ENCODE assay signal across 8 cellular contexts in the genomic region with DNA sequence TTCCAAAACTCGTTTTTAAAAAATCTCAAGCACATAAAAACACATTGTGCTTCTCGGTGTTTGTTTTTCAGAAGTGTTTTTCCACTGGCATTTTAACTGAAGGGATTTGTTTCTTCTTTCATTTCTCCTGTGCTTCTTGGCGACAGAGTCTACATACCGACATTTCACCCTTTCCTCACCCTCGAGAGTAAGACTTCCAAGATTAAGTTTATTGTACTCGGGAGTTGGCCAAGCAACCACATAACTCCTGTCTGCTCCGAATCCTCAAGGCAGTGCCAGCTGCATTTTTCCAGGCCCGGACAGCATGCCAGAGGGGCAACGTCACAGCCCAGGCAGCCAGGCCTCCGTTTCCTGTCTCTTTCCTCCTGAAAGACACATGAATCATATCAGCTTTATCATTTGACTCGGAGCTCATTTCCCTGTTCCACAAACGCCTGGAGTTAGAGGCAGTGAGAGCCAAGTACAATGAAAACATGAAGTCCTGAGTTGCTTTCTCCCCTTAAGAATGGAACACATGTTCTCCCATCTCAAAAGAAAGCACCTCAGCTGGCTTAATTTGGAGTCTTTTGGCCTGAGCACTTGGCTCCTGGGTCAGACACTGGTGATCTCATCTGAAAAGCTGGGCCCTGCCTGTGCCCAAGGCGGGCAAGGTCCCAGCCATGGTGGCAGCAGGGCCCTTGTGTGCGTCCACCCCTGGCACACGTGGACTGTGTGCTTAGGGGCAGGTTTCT. TPM values are rescaled to one million over a fixed set of nuclear protein-coding genes. Genes with fewer than 3 reads are reported as not detected.
A peak's percentile ranks its signal among the peaks of the same experiment; 100 is the strongest.
DNase-seq lines count a peak whose midpoint lies in the region; ATAC-seq and TF ChIP-seq lines count a peak whose summit lies in the region.

No MANE protein-coding gene starts in this region.

- peak overlapping the region; percentile 100 for H2BK120ac ChIP-seq in trophoblast cell (ENCODE audit: insufficient read depth, low read length, poor library complexity)

- H2BK5ac ChIP-seq in trophoblast cell (ENCODE audit: low read depth, low read length, poor library complexity): peak overlapping the region; percentile 96

- peak overlapping the region; percentile 100 for H2BK12ac ChIP-seq in trophoblast cell (ENCODE audit: low read length)

- no peak for TF ChIP-seq EP300 in gastroesophageal sphincter (IDR thresholded peaks at IDR 0.05)

- H3K23ac ChIP-seq in trophoblast cell (ENCODE audit: low read length): no peak overlapping the region

- H3K4me1 Mint-ChIP-seq in T-helper 17 cell: no peaks in the 10 kb centered on the region
- no peaks in the 10 kb centered on the region for H3K4me1 Mint-ChIP-seq in activated T-helper 1 cell treated with anti-CD3 and anti-CD28 coated beads, Interleukin-12 subunit alpha, Interleukin-12 subunit beta, Interleukin-2, Interleukin-4 antibody, amounts not matched to agents 30 ng/mL and 10 ng/mL and 1 ng/mL, durations not matched to agents 14 hours and 24 hours and 36 hours (ENCODE audit: low read depth)

- H3K36me3 Mint-ChIP-seq in T-helper 17 cell (ENCODE audit: low read depth): no peaks in the 10 kb centered on the region
- H3K36me3 Mint-ChIP-seq in activated T-helper 1 cell treated with anti-CD3 and anti-CD28 coated beads, Interleukin-12 subunit alpha, Interleukin-12 subunit beta, Interleukin-2, Interleukin-4 antibody, amounts not matched to agents 30 ng/mL and 10 ng/mL and 1 ng/mL, durations not matched to agents 14 hours and 24 hours and 36 hours (ENCODE audit: low read depth): no peaks in the 10 kb centered on the region

- 6 to 9% methylated on average over 5 to 12 of the region's 15 CpGs for WGBS in gastroesophageal sphincter (ENCODE audit: low coverage in 1 of 2), 2 donors
- WGBS in trophoblast cell (ENCODE audit: extremely low coverage, insufficient coverage, insufficient read length): no CpG with 5 or more reads among the region's 15 CpGs

- TF ChIP-seq POLR2A in gastroesophageal sphincter (IDR thresholded peaks at IDR 0.05): no peak

- peak overlapping the region; percentile 85 for H4K12ac ChIP-seq in trophoblast cell (ENCODE audit: low read depth, low read length)

- H4K8ac ChIP-seq in trophoblast cell (ENCODE audit: low read depth, low read length): peak overlapping the region; percentile 96

- H3K27me3 ChIP-seq in gastroesophageal sphincter: no peaks in the 10 kb centered on the region
- no peaks in the 10 kb centered on the region for H3K27me3 ChIP-seq in trophoblast cell (ENCODE audit: insufficient read depth, low read length)

- peak overlapping the region; percentile 29 for H3K27ac Mint-ChIP-seq in T-helper 17 cell
- H3K27ac Mint-ChIP-seq in activated T-helper 1 cell treated with anti-CD3 and anti-CD28 coated beads, Interleukin-12 subunit alpha, Interleukin-12 subunit beta, Interleukin-2, Interleukin-4 antibody, amounts not matched to agents 30 ng/mL and 10 ng/mL and 1 ng/mL, durations not matched to agents 14 hours and 24 hours and 36 hours: no peak overlapping the region

- H3K9me3 ChIP-seq in T-helper 17 cell (ENCODE audit: control insufficient read depth, low read length, poor library complexity, severe bottlenecking) (no peaks in the 10 kb centered on the region), gastroesophageal sphincter (no peaks in the 10 kb centered on the region), trophoblast cell (ENCODE audit: insufficient read depth, low read depth, low read length) (no peaks in the 10 kb centered on the region)

- H3K4me3 ChIP-seq in gastroesophageal sphincter (peak overlapping the region in 1 of 2 donors; percentile 33), trophoblast cell (ENCODE audit: low read depth, low read length) (no peak overlapping the region)

- peaks cover 25% of the 10 kb centered on the region for H3K79me1 ChIP-seq in trophoblast cell (ENCODE audit: low read length)

- no peaks in the 10 kb centered on the region for H3K9me3 Mint-ChIP-seq in activated T-helper 1 cell treated with anti-CD3 and anti-CD28 coated beads, Interleukin-12 subunit alpha, Interleukin-12 subunit beta, Interleukin-2, Interleukin-4 antibody, amounts not matched to agents 30 ng/mL and 10 ng/mL and 1 ng/mL, durations not matched to agents 14 hours and 24 hours and 36 hours

- no peak for TF ChIP-seq CTCF in gastroesophageal sphincter (IDR thresholded peaks at IDR 0.05)

- H3K27me3 Mint-ChIP-seq in T-helper 17 cell: peaks cover 30% of the 10 kb centered on the region
- H3K27me3 Mint-ChIP-seq in activated T-helper 1 cell treated with anti-CD3 and anti-CD28 coated beads, Interleukin-12 subunit alpha, Interleukin-12 subunit beta, Interleukin-2, Interleukin-4 antibody, amounts not matched to agents 30 ng/mL and 10 ng/mL and 1 ng/mL, durations not matched to agents 14 hours and 24 hours and 36 hours (ENCODE audit: insufficient read depth): peaks cover 4% of the 10 kb centered on the region

- H3K14ac ChIP-seq in trophoblast cell (ENCODE audit: low read length): peak overlapping the region; percentile 99

- peak overlapping the region; percentile 89 for H2AFZ ChIP-seq in trophoblast cell (ENCODE audit: insufficient read depth, low read length, poor library complexity)

- peaks cover 3% of the 10 kb centered on the region for H3K79me2 ChIP-seq in trophoblast cell (ENCODE audit: control insufficient read depth, insufficient read depth, low read length, poor library complexity)

- H3K4me2 ChIP-seq in trophoblast cell (ENCODE audit: low read length): peak overlapping the region; percentile 27

- H3K27ac ChIP-seq in gastroesophageal sphincter: peak overlapping the region; percentile 87 to 98 (median 88)
- H3K27ac ChIP-seq in trophoblast cell (ENCODE audit: low read depth, low read length): peak overlapping the region; percentile 99

- H3K36me3 ChIP-seq in gastroesophageal sphincter: no peaks in the 10 kb centered on the region
- no peaks in the 10 kb centered on the region for H3K36me3 ChIP-seq in trophoblast cell (ENCODE audit: control insufficient read depth in 1 of 2, insufficient read depth in 2 of 2, low read length in 2 of 2)

- H4K91ac ChIP-seq in trophoblast cell (ENCODE audit: low read depth, low read length): peak overlapping the region; percentile 99

- peak overlapping the region; percentile 98 for H3K18ac ChIP-seq in trophoblast cell (ENCODE audit: low read length)

- intact Hi-C loops in activated T-helper 1 cell treated with anti-CD3 and anti-CD28 coated beads, Interleukin-12 subunit alpha, Interleukin-12 subunit beta, Interleukin-2, Interleukin-4 antibody, amounts not matched to agents 30 ng/mL and 10 ng/mL and 1 ng/mL, durations not matched to agents 14 hours and 24 hours and 36 hours (cut with micrococcal nuclease): no loop called here

- H3K4me1 ChIP-seq in gastroesophageal sphincter (peaks cover 11 to 50% (median 21%) of the 10 kb centered on the region in 3 donors), trophoblast cell (ENCODE audit: control insufficient read depth in 1 of 2, insufficient read depth in 2 of 2, low read length in 2 of 2) (peaks cover 28 to 36% of the 10 kb centered on the region in 2 experiments)

- H3K9ac ChIP-seq in trophoblast cell (ENCODE audit: low read length): no peak overlapping the region

- DNase-seq in C1 segment of cervical spinal cord (lab: John Stamatoyannopoulos, UW) (peak in 10 of 14 donors; percentile 23 to 80 (median 58)), T-helper 17 cell (no peak), trophoblast cell (peak; percentile 96 to 97), NCI-H187 treated with DMSO at 0.1 percent for 48 hours (lab: John Stamatoyannopoulos, UW) (no peak)
- no peak for DNase-seq in activated T-helper 1 cell treated with anti-CD3 and anti-CD28 coated beads, Interleukin-12 subunit alpha, Interleukin-12 subunit beta, Interleukin-2, Interleukin-4 antibody, amounts not matched to agents 30 ng/mL and 10 ng/mL and 1 ng/mL, durations not matched to agents 14 hours and 24 hours and 36 hours (ENCODE audit: low spot score)

- peak overlapping the region; percentile 99 for H3K4ac ChIP-seq in trophoblast cell (ENCODE audit: low read depth, low read length)

- ATAC-seq in T-helper 17 cell (no peak), gastroesophageal sphincter (peak; percentile 96), HG03097 (IDR thresholded peaks at IDR 0.05; ENCODE audit: low FRiP score, unreplicated experiment) (no peak), GM18519 (IDR thresholded peaks at IDR 0.05; ENCODE audit: low FRiP score, unreplicated experiment) (no peak)

- H2AK5ac ChIP-seq in trophoblast cell (ENCODE audit: low read length): peak overlapping the region; percentile 100

- no peak overlapping the region for H3K4me3 Mint-ChIP-seq in T-helper 17 cell
- no peak overlapping the region for H3K4me3 Mint-ChIP-seq in activated T-helper 1 cell treated with anti-CD3 and anti-CD28 coated beads, Interleukin-12 subunit alpha, Interleukin-12 subunit beta, Interleukin-2, Interleukin-4 antibody, amounts not matched to agents 30 ng/mL and 10 ng/mL and 1 ng/mL, durations not matched to agents 14 hours and 24 hours and 36 hours

RNA-seq across cellular contexts. Expression of a gene that starts 23.2 kb away (rescaled TPM):
- total RNA-seq in T-helper 17 cell (1 to 10 TPM; 5.0 to 5.1 TPM), gastroesophageal sphincter (10 to 100 TPM; 14.7 to 23.7 (median 18.8) TPM)
- 1.3 TPM in 2 replicates for polyA plus RNA-seq in trophoblast cell (2013)
- 9.0 and 9.1 TPM in 2 replicates for total RNA-seq in activated T-helper 1 cell treated with anti-CD3 and anti-CD28 coated beads, Interleukin-12 subunit alpha, Interleukin-12 subunit beta, Interleukin-2, Interleukin-4 antibody, amounts not matched to agents 30 ng/mL and 10 ng/mL and 1 ng/mL, durations not matched to agents 14 hours and 24 hours and 36 hours

Comparison
In these comparisons a context has a peak if more than half of its experiments do, and no peak if none do; other contexts are left out.
1. DNase-seq: peak in C1 segment of cervical spinal cord (10 of 14) and trophoblast cell (2 of 2); none in T-helper 17 cell (0 of 3), activated T-helper 1 cell treated with anti-CD3 and anti-CD28 coated beads, Interleukin-12 subunit alpha, Interleukin-12 subunit beta, Interleukin-2, Interleukin-4 antibody, amounts not matched to agents 30 ng/mL and 10 ng/mL and 1 ng/mL, durations not matched to agents 14 hours and 24 hours and 36 hours (single experiment) and NCI-H187 treated with DMSO at 0.1 percent for 48 hours (single experiment).